15 cellular contexts compared by ENCODE assay signal in the genomic region with DNA sequence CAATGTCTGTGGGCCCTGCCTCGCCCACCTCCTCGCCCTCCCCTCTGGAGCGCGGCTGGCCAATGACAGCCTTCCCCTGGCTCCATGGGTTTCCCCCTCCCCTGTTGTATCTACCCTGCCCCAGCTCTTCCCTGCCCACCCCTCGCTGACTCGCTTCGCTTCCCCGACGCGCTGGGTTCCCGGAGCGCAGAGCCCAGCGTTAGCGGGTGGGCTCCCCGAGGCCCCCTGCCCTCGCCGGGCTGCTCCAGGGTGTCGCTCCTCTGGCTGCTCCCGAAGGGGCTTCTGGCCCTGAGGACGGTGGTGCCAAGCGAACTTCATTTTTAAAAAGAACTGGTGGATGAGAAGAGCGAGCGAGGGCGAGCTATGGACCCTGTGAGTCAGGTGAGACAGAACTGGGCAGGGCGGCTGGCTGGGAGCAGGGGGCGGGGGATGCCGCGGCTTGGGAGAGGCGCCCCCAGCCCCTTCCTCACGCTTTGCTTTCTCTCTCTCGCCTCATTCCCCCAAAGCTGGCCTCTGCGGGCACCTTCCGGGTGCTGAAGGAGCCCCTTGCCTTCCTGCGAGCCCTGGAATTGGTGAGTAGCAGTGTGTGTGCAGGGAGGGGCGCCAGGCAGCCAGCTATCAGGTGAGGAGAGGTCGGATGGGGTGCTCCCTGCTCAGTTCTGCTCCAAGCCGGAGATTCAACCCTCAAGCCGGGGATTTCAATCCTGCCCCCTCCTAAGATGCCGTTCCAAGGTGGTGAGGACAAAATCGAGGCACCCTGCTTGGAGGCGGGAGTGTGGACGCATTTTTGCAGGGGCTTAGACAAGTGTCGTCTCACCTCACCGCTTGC. TPM values are rescaled to one million over a fixed set of nuclear protein-coding genes. Genes with fewer than 3 reads are reported as not detected.
A peak's percentile ranks its signal among the peaks of the same experiment; 100 is the strongest.
DNase-seq lines count a peak whose midpoint lies in the region; ATAC-seq and TF ChIP-seq lines count a peak whose summit lies in the region.
"Had no signal": no experiment of that assay in that cellular context is flagged by ENCODE, and none has a peak within 500 bp of the region (broad histone marks: within the 10 kb centered on the region; RNA-seq: fewer than 3 reads in every experiment).

A gene (plus strand): TSS at position 138 of the 829 bp plus-strand sequence.

- no peaks in the 10 kb centered on the region for H3K36me3 ChIP-seq in testis (ENCODE audit: low read depth, missing control alignments)

- ATAC-seq in Right ventricle myocardium inferior (no peak), left ventricle myocardium superior (no peak), T-helper 17 cell (no peak)
- ATAC-seq: body of pancreas, esophagus mucosa had no signal

- no peak for TF ChIP-seq CTCF in testis (IDR thresholded peaks at IDR 0.05)
- TF ChIP-seq CTCF in GM10266 (IDR thresholded peaks at IDR 0.05; ENCODE audit: control insufficient read depth, insufficient read depth, low read depth, missing control alignments) = no peak

- no peak for TF ChIP-seq POLR2A in testis (IDR thresholded peaks at IDR 0.05)

- intact Hi-C loops in Right ventricle myocardium inferior (cut with DNase I) (no loop called here), left ventricle myocardium superior (cut with micrococcal nuclease) (no loop called here), testis (cut with DNase I; ENCODE audit: low total_unique reads) (no loop called here)

- H3K9me3 ChIP-seq in T-helper 17 cell (ENCODE audit: control insufficient read depth, low read length, poor library complexity, severe bottlenecking) = peaks cover 2% of the 10 kb centered on the region
- no peaks in the 10 kb centered on the region for H3K9me3 ChIP-seq in iPS-18c (ENCODE audit: control insufficient read depth, insufficient read depth, low read length)
- no peaks in the 10 kb centered on the region for H3K9me3 ChIP-seq in testis
- H3K9me3 ChIP-seq: body of pancreas had no signal

- H3K4me1 ChIP-seq in testis = no peaks in the 10 kb centered on the region

- no peaks in the 10 kb centered on the region for H3K36me3 Mint-ChIP-seq in T-helper 17 cell (ENCODE audit: low read depth)

- peak within 1 kb of the TSS; percentile 16 for H3K4me3 Mint-ChIP-seq in T-helper 17 cell
- H3K4me3 Mint-ChIP-seq: naive B cell had no signal

- no peaks in the 10 kb centered on the region for H3K27me3 ChIP-seq in testis

- H3K27me3 Mint-ChIP-seq in T-helper 17 cell = peaks cover 24% of the 10 kb centered on the region

- 1 to 2% methylated on average over 30 to 43 of the region's 44 CpGs for WGBS in testis, 2 donors

- peak; percentile 58 for DNase-seq in Right ventricle myocardium inferior (ENCODE audit: missing footprints)
- DNase-seq in left ventricle myocardium superior = no peak
- DNase-seq in T-helper 17 cell = no peak
- DNase-seq in testis = no peak
- DNase-seq in A172 (ENCODE audit: low spot score) = no peak
- no peak for DNase-seq in GM10266 (ENCODE audit: extremely low spot score)
- no peak for DNase-seq in dedifferentiated amniotic fluid mesenchymal stem cell (ENCODE audit: extremely low spot score)
- DNase-seq: activated CD4-positive, CD25-positive, alpha-beta regulatory T cell treated with anti-CD3 and anti-CD28 coated beads, Interleukin-2, amount 50 U/mL, for 72 hours; body of pancreas; naive B cell; NCI-H510A treated with DMSO at 0.1 percent for 48 hours had no signal

- no peak within 1 kb of the TSS for H3K27ac ChIP-seq in testis
- H3K27ac ChIP-seq: body of pancreas, KMS-11 had no signal

- peaks cover 2% of the 10 kb centered on the region for H3K4me1 Mint-ChIP-seq in T-helper 17 cell
- H3K4me1 Mint-ChIP-seq: naive B cell had no signal

- H3K4me3 ChIP-seq in iPS-18c (ENCODE audit: insufficient read depth, low read depth, low read length) (peak within 1 kb of the TSS; percentile 58), testis (peak within 1 kb of the TSS; percentile 6 to 34)
- H3K4me3 ChIP-seq: body of pancreas had no signal

- H3K27ac Mint-ChIP-seq in T-helper 17 cell = no peak within 1 kb of the TSS
- H3K27ac Mint-ChIP-seq: naive B cell had no signal

RNA-seq across cellular contexts. Expression of the gene that starts here (rescaled TPM):
- total RNA-seq in Right ventricle myocardium inferior (not detected), left ventricle myocardium superior (not detected), T-helper 17 cell (not detected), testis (not detected)
- not detected for polyA plus RNA-seq in testis (ENCODE audit: insufficient read depth, low read depth, low replicate concordance)
- total RNA-seq in A172 (2014; rRNA removed; shearing (Covaris generic)) = not detected in 2 replicates
- total RNA-seq: esophagus mucosa, SK-MEL-5 had no signal

Comparison
In these comparisons a context has a peak if more than half of its experiments do, and no peak if none do; other contexts are left out.
1. Peak in DNase-seq in Right ventricle myocardium inferior; RNA of the gene not detected or under 1 TPM.